Comparison of ENCODE assay signal across 25 cellular contexts in genomic region chr12:130504110-130504835, GRCh38.
"Had no signal": no experiment of that assay in that cellular context is flagged by ENCODE, and none has a peak within 500 bp of the region (broad histone marks: within the 10 kb centered on the region; RNA-seq: fewer than 3 reads in every experiment).

No MANE protein-coding gene starts in this region.

- H3K4me1 ChIP-seq: adrenal gland had no signal

- H3K4me3 ChIP-seq: adrenal gland had no signal

- H3K9me3 ChIP-seq: adrenal gland had no signal

- H3K27ac ChIP-seq: adrenal gland, KMS-11, VCaP had no signal

- H3K27me3 ChIP-seq: adrenal gland had no signal

- H3K9ac ChIP-seq: KMS-11 had no signal

- ATAC-seq: activated CD4-positive, CD25-positive, alpha-beta regulatory T cell treated with anti-CD3 and anti-CD28 coated beads, Interleukin-2, amount 50 U/mL, for 24 hours; activated CD8-positive, alpha-beta T cell treated with anti-CD3 and anti-CD28 coated beads for 36 hours; activated T-cell treated with anti-CD3 and anti-CD28 coated beads, Interleukin-2, amount 50 U/mL, for 72 hours; PC-3; T-cell had no signal

- H3K36me3 ChIP-seq: adrenal gland had no signal

- FAIRE-seq: RCC 7860 had no signal

- DNase-seq: activated CD4-positive, alpha-beta T cell treated with anti-CD3 and anti-CD28 coated beads for 4 hours; activated CD8-positive, alpha-beta memory T cell treated with anti-CD3 and anti-CD28 coated beads, Interleukin-2, amount 50 U/mL, for 4 hours; activated CD8-positive, alpha-beta T cell treated with anti-CD3 and anti-CD28 coated beads for 36 hours; activated naive CD4-positive, alpha-beta T cell treated with anti-CD3 and anti-CD28 coated beads, Interleukin-2, amount 50 U/mL, for 16 hours; activated naive CD8-positive, alpha-beta T cell treated with anti-CD3 and anti-CD28 coated beads, Interleukin-2, amount 10 ng/mL, durations not matched to agents 7 days and 5 days; activated T-cell treated with anti-CD3 and anti-CD28 coated beads, Interleukin-2, amount 50 U/mL, for 72 hours; adrenal gland; anterior cingulate cortex; cerebellar nuclear complex; NCI-H1092; NCI-H1436; NCI-H187; NCI-H2081; NCI-H2171; NCI-H226; NCI-H69; PC-3; SHP77; T-cell; T-helper 2 cell; T1000 had no signal

- H3K4me2 ChIP-seq: KMS-11 had no signal
